Comparison of ENCODE assay signal across 2 cellular contexts in the genomic region with DNA sequence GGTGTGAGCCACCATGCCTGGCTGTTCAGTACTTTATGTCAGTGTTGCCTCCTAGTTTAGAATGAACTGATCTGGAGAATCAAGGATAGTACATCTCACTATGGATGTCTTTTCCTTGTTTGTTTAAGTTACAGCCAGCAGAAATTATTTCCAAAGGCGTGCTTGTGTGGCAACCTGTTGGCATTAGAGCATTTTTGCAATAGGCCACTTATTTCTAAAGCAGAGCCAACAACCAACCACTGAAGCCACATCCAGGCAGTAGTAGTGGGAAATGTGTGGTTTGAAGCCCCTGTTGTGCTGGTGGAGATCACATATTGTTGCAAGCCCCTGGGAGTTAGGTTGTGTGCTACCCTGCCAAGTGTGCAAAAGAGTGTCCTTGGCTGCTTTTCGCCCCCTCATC.
TF ChIP-seq lines count a peak whose summit lies in the region.

No MANE protein-coding gene starts in this region.

TF ChIP-seq in GM12878, 131 proteins besides CTCF, POLR2A, EP300 and RAD21:
- TF ChIP-seq RUNX3 (IDR thresholded peaks at IDR 0.05; ENCODE audit: low read length) (0 out of 2 replicates have a peak, but pooled peaks have one; percentile 16), HDAC2 (IDR thresholded peaks at IDR 0.05) (no peak), ATF7 (IDR thresholded peaks at IDR 0.05; ENCODE audit: low read depth) (no peak), IRF5 (IDR thresholded peaks at IDR 0.05; ENCODE audit: borderline replicate concordance) (no peak)

TF ChIP-seq in liver, 16 proteins besides CTCF, POLR2A, EP300 and RAD21:
- TF ChIP-seq SP1 (IDR thresholded peaks at IDR 0.05) (no peak), RXRA (IDR thresholded peaks at IDR 0.05) (peak; percentile 13 to 54), HNF4G (IDR thresholded peaks at IDR 0.05) (no peak), FOXA2 (IDR thresholded peaks at IDR 0.05) (peak; percentile 14), JUND (IDR thresholded peaks at IDR 0.05) (peak in 1 of 2 donors; percentile 10), HNF4A (conservative IDR thresholded peaks at IDR 0.05) (peak; percentile 31 to 54), YY1 (IDR thresholded peaks at IDR 0.05) (peak; percentile 20)
- TF ChIP-seq, protein P1, sequence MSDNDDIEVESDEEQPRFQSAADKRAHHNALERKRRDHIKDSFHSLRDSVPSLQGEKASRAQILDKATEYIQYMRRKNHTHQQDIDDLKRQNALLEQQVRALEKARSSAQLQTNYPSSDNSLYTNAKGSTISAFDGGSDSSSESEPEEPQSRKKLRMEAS (IDR thresholded peaks at IDR 0.05) = peak; percentile 16
